ENCODE assay signal across 1 cellular context in the genomic region with DNA sequence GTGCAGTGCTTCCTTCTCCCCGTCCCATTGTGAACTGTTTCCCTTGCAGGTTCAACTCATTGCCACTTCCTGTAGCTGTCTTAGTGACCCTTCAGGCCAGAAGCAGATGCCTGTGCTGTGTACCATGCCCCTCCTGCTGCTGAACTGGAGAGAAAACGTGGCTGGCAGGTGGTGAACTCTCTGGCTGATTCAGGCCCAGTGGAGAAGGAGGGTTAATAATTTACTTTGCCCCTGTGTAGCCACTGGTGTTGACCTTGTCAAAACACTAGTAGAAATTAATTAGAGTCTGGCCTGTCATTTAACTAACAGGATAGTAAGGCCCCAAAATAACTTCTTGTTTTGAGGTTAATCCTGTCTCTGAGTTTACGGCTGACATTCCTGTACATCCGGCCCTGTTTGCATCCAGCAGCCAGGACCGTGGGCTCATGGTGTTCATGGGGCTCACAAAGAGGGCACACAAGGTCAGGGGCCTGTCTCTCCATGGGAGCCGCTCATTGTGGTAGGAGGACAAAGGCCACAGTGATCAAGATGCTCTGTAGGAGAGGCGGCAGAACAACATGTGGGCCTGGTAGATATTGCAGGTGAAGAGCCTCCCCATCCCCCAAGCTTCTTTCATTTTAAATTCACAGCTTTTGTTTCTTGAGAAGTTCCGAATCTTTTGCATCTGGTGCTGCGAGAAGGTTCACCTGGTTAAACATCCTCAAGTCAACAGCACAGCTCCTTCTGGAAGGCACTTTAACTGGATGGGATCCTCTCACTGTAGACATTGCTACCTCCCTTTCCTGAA.
A peak's percentile ranks its signal among the peaks of the same experiment; 100 is the strongest.
TF ChIP-seq lines count a peak whose summit lies in the region.

No MANE protein-coding gene starts in this region.

TF ChIP-seq in HepG2, 621 proteins besides CTCF, POLR2A, EP300 and RAD21 (continued from another document and continues in another):
- TF ChIP-seq DZIP1 (CRISPR knock-in tag; IDR thresholded peaks at IDR 0.05) (no peak), SAFB2 (CRISPR knock-in tag; IDR thresholded peaks at IDR 0.05; ENCODE audit: borderline replicate concordance, low read depth) (no peak), ZKSCAN8 (CRISPR knock-in tag; IDR thresholded peaks at IDR 0.05; ENCODE audit: borderline replicate concordance) (peak; percentile 80; the same call in 1 of the 2 replicates), SRSF1 (optimal IDR thresholded peaks at IDR 0.05; ENCODE audit: low read depth, low read length) (no peak), ZNF703 (CRISPR knock-in tag; IDR thresholded peaks at IDR 0.05; ENCODE audit: borderline replicate concordance) (0 out of 2 replicates have a peak, but pooled peaks have one; percentile 25), RFXAP (CRISPR knock-in tag; IDR thresholded peaks at IDR 0.05; ENCODE audit: borderline replicate concordance) (peak; percentile 42; the same call in 1 of the 2 replicates), ZNF790 (CRISPR knock-in tag; IDR thresholded peaks at IDR 0.05; ENCODE audit: borderline replicate concordance) (peak; percentile 75; the same call in 1 of the 2 replicates), HOXD1 (CRISPR knock-in tag; IDR thresholded peaks at IDR 0.05) (no peak), ZNF564 (CRISPR knock-in tag; IDR thresholded peaks at IDR 0.05) (0 out of 2 replicates have a peak, but pooled peaks have one; percentile 57), MTF1 (CRISPR knock-in tag; IDR thresholded peaks at IDR 0.05) (no peak), DNMT3B (CRISPR knock-in tag; conservative IDR thresholded peaks at IDR 0.05) (peak; percentile 44; the same call in 1 of the 2 replicates), CBX1 (IDR thresholded peaks at IDR 0.05; ENCODE audit: low read depth) (no peak), ZNF503 (CRISPR knock-in tag; IDR thresholded peaks at IDR 0.05) (peak; percentile 71; the same call in 1 of the 2 replicates), KDM3A (CRISPR knock-in tag; IDR thresholded peaks at IDR 0.05; ENCODE audit: low read depth) (no peak; the same call in 1 of the 2 replicates), ZNF136 (CRISPR knock-in tag; IDR thresholded peaks at IDR 0.05; ENCODE audit: low read depth) (no peak; the same call in 1 of the 2 replicates), ZNF33B (CRISPR knock-in tag; IDR thresholded peaks at IDR 0.05) (peak; percentile 76; the same call in 1 of the 2 replicates), KDM2A (CRISPR knock-in tag; IDR thresholded peaks at IDR 0.05; ENCODE audit: borderline replicate concordance, low read depth) (peak; percentile 52; the same call in 1 of the 2 replicates), NFKB2 (CRISPR knock-in tag; IDR thresholded peaks at IDR 0.05; ENCODE audit: borderline replicate concordance) (peak; percentile 76), SPEN (CRISPR knock-in tag; IDR thresholded peaks at IDR 0.05; ENCODE audit: low read depth) (peak; percentile 83), ZNF318 (CRISPR knock-in tag; IDR thresholded peaks at IDR 0.05) (peak; percentile 55), SNRNP70 (IDR thresholded peaks at IDR 0.05; ENCODE audit: low read depth, low read length) (no peak), PLRG1 (conservative IDR thresholded peaks at IDR 0.05) (no peak), ZNF589 (CRISPR knock-in tag; conservative IDR thresholded peaks at IDR 0.05) (peak; percentile 88), TCF7L2 (IDR thresholded peaks at IDR 0.05; ENCODE audit: low read depth, low read length) (no peak)
- TF ChIP-seq, protein P1, sequence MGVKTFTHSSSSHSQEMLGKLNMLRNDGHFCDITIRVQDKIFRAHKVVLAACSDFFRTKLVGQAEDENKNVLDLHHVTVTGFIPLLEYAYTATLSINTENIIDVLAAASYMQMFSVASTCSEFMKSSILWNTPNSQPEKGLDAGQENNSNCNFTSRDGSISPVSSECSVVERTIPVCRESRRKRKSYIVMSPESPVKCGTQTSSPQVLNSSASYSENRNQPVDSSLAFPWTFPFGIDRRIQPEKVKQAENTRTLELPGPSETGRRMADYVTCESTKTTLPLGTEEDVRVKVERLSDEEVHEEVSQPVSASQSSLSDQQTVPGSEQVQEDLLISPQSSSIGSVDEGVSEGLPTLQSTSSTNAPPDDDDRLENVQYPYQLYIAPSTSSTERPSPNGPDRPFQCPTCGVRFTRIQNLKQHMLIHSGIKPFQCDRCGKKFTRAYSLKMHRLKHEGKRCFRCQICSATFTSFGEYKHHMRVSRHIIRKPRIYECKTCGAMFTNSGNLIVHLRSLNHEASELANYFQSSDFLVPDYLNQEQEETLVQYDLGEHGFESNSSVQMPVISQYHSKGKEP (CRISPR knock-in tag; IDR thresholded peaks at IDR 0.05): no peak
- TF ChIP-seq, protein P2, sequence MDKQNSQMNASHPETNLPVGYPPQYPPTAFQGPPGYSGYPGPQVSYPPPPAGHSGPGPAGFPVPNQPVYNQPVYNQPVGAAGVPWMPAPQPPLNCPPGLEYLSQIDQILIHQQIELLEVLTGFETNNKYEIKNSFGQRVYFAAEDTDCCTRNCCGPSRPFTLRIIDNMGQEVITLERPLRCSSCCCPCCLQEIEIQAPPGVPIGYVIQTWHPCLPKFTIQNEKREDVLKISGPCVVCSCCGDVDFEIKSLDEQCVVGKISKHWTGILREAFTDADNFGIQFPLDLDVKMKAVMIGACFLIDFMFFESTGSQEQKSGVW (CRISPR knock-in tag; IDR thresholded peaks at IDR 0.05; ENCODE audit: borderline replicate concordance): no peak
- TF ChIP-seq, protein P3, sequence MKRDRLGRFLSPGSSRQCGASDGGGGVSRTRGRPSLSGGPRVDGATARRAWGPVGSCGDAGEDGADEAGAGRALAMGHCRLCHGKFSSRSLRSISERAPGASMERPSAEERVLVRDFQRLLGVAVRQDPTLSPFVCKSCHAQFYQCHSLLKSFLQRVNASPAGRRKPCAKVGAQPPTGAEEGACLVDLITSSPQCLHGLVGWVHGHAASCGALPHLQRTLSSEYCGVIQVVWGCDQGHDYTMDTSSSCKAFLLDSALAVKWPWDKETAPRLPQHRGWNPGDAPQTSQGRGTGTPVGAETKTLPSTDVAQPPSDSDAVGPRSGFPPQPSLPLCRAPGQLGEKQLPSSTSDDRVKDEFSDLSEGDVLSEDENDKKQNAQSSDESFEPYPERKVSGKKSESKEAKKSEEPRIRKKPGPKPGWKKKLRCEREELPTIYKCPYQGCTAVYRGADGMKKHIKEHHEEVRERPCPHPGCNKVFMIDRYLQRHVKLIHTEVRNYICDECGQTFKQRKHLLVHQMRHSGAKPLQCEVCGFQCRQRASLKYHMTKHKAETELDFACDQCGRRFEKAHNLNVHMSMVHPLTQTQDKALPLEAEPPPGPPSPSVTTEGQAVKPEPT (CRISPR knock-in tag; IDR thresholded peaks at IDR 0.05; ENCODE audit: low read depth): peak; percentile 87
- TF ChIP-seq, protein P4, sequence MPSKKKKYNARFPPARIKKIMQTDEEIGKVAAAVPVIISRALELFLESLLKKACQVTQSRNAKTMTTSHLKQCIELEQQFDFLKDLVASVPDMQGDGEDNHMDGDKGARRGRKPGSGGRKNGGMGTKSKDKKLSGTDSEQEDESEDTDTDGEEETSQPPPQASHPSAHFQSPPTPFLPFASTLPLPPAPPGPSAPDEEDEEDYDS (CRISPR knock-in tag; IDR thresholded peaks at IDR 0.05): peak; percentile 73
